In genomic region chrX:49186125-49187027, GRCh38 we compare ENCODE assay signal across 1 cellular context.
TF ChIP-seq lines count a peak whose summit lies in the region.

Gene PRICKLE3 (minus strand): TSS chrX:49186373. CDS start chrX:49186297, 76 bp downstream.

TF ChIP-seq in HepG2, 621 proteins besides CTCF, POLR2A, EP300 and RAD21 (continued from another document and continues in another):
- no peak for TF ChIP-seq ZNF142 (CRISPR knock-in tag; IDR thresholded peaks at IDR 0.05)
- peak; percentile 76 for TF ChIP-seq DRAP1 (CRISPR knock-in tag; IDR thresholded peaks at IDR 0.05)
- peak; percentile 16; the same call in 1 of the 2 replicates for TF ChIP-seq SOX5 (CRISPR knock-in tag; IDR thresholded peaks at IDR 0.05; ENCODE audit: borderline replicate concordance)
- no peak for TF ChIP-seq GLMP (CRISPR knock-in tag; IDR thresholded peaks at IDR 0.05; ENCODE audit: borderline replicate concordance)
- TF ChIP-seq ZNF337 (CRISPR knock-in tag; IDR thresholded peaks at IDR 0.05; ENCODE audit: borderline replicate concordance, low read depth): no peak
- TF ChIP-seq ZNF34 (CRISPR knock-in tag; IDR thresholded peaks at IDR 0.05; ENCODE audit: borderline replicate concordance): no peak
- TF ChIP-seq SKI (IDR thresholded peaks at IDR 0.05; ENCODE audit: partially characterized antibody): no peak
- no peak for TF ChIP-seq E2F2 (CRISPR knock-in tag; IDR thresholded peaks at IDR 0.05; ENCODE audit: borderline replicate concordance)
- TF ChIP-seq PAF1 (CRISPR knock-in tag; IDR thresholded peaks at IDR 0.05): no peak
- TF ChIP-seq ZNF678 (CRISPR knock-in tag; IDR thresholded peaks at IDR 0.05): no peak
- no peak for TF ChIP-seq ZC3H13 (CRISPR knock-in tag; IDR thresholded peaks at IDR 0.05)
- no peak; the same call in 1 of the 2 replicates for TF ChIP-seq NFKB2 (CRISPR knock-in tag; IDR thresholded peaks at IDR 0.05; ENCODE audit: borderline replicate concordance)
- TF ChIP-seq MIER3 (CRISPR knock-in tag; IDR thresholded peaks at IDR 0.05; ENCODE audit: borderline replicate concordance): no peak
- no peak for TF ChIP-seq ZNF232 (CRISPR knock-in tag; IDR thresholded peaks at IDR 0.05; ENCODE audit: borderline replicate concordance)
- TF ChIP-seq ZNF709 (CRISPR knock-in tag; IDR thresholded peaks at IDR 0.05): no peak
- no peak for TF ChIP-seq SMARCE1 (IDR thresholded peaks at IDR 0.05; ENCODE audit: borderline replicate concordance)
- no peak for TF ChIP-seq PCBP2 (optimal IDR thresholded peaks at IDR 0.05; ENCODE audit: low read depth, low read length, poor library complexity, severe bottlenecking)
- no peak for TF ChIP-seq ZNF619 (CRISPR knock-in tag; IDR thresholded peaks at IDR 0.05)
- no peak for TF ChIP-seq MYNN (CRISPR knock-in tag; IDR thresholded peaks at IDR 0.05; ENCODE audit: low read depth)
- no peak for TF ChIP-seq ZBTB3 (CRISPR knock-in tag; IDR thresholded peaks at IDR 0.05; ENCODE audit: borderline replicate concordance, low read depth)
- TF ChIP-seq CBX1 (IDR thresholded peaks at IDR 0.05; ENCODE audit: low read depth): no peak
- TF ChIP-seq, protein P1, sequence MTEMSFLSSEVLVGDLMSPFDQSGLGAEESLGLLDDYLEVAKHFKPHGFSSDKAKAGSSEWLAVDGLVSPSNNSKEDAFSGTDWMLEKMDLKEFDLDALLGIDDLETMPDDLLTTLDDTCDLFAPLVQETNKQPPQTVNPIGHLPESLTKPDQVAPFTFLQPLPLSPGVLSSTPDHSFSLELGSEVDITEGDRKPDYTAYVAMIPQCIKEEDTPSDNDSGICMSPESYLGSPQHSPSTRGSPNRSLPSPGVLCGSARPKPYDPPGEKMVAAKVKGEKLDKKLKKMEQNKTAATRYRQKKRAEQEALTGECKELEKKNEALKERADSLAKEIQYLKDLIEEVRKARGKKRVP (CRISPR knock-in tag; IDR thresholded peaks at IDR 0.05): no peak
- no peak for TF ChIP-seq KDM5A (IDR thresholded peaks at IDR 0.05; ENCODE audit: borderline replicate concordance, low read length)
- no peak for TF ChIP-seq CEBPB (IDR thresholded peaks at IDR 0.05; ENCODE audit: borderline replicate concordance, low read depth, low read length)
- TF ChIP-seq ZNF557 (CRISPR knock-in tag; IDR thresholded peaks at IDR 0.05): no peak
- TF ChIP-seq KDM1A (CRISPR knock-in tag; IDR thresholded peaks at IDR 0.05): no peak
- no peak for TF ChIP-seq NR2F2 (IDR thresholded peaks at IDR 0.05; ENCODE audit: borderline replicate concordance, low read depth)
- TF ChIP-seq ZNF124 (CRISPR knock-in tag; IDR thresholded peaks at IDR 0.05): no peak
- TF ChIP-seq REXO4 (CRISPR knock-in tag; IDR thresholded peaks at IDR 0.05; ENCODE audit: borderline replicate concordance): no peak
- TF ChIP-seq ERF (CRISPR knock-in tag; IDR thresholded peaks at IDR 0.05): 0 out of 2 replicates have a peak, but pooled peaks have one; percentile 62
- no peak for TF ChIP-seq ZNF367 (CRISPR knock-in tag; IDR thresholded peaks at IDR 0.05; ENCODE audit: borderline replicate concordance)
- peak; percentile 49 for TF ChIP-seq THRA (CRISPR knock-in tag; IDR thresholded peaks at IDR 0.05; ENCODE audit: borderline replicate concordance)
- TF ChIP-seq CBFB (CRISPR knock-in tag; IDR thresholded peaks at IDR 0.05): no peak
- 0 out of 2 replicates have a peak, but pooled peaks have one; percentile 23 for TF ChIP-seq YEATS4 (CRISPR knock-in tag; IDR thresholded peaks at IDR 0.05; ENCODE audit: borderline replicate concordance)
- TF ChIP-seq DPF2 (CRISPR knock-in tag; IDR thresholded peaks at IDR 0.05; ENCODE audit: borderline replicate concordance, low read depth): no peak
- no peak for TF ChIP-seq ZNF44 (CRISPR knock-in tag; IDR thresholded peaks at IDR 0.05)
- no peak for TF ChIP-seq LRRFIP1 (CRISPR knock-in tag; conservative IDR thresholded peaks at IDR 0.05)
- TF ChIP-seq ZNF782 (CRISPR knock-in tag; IDR thresholded peaks at IDR 0.05; ENCODE audit: borderline replicate concordance): no peak
- no peak for TF ChIP-seq ARNT2 (CRISPR knock-in tag; IDR thresholded peaks at IDR 0.05; ENCODE audit: low read depth)
- TF ChIP-seq NBN (conservative IDR thresholded peaks at IDR 0.05): no peak
- no peak for TF ChIP-seq LCORL (IDR thresholded peaks at IDR 0.05)
- no peak for TF ChIP-seq LCORL (CRISPR knock-in tag; IDR thresholded peaks at IDR 0.05)
- no peak for TF ChIP-seq ZNF101 (CRISPR knock-in tag; IDR thresholded peaks at IDR 0.05; ENCODE audit: borderline replicate concordance, low read depth)
- TF ChIP-seq ZBTB26 (CRISPR knock-in tag; IDR thresholded peaks at IDR 0.05; ENCODE audit: borderline replicate concordance): no peak
- TF ChIP-seq ZBTB7B (CRISPR knock-in tag; IDR thresholded peaks at IDR 0.05): peak; percentile 77
- no peak for TF ChIP-seq ATF3 (CRISPR knock-in tag; IDR thresholded peaks at IDR 0.05)
- TF ChIP-seq ZNF136 (CRISPR knock-in tag; IDR thresholded peaks at IDR 0.05; ENCODE audit: low read depth): no peak
- TF ChIP-seq HMGXB3 (CRISPR knock-in tag; IDR thresholded peaks at IDR 0.05; ENCODE audit: borderline replicate concordance): no peak
